In genomic region chr22:39528080-39528661, GRCh38 we compare ENCODE assay signal across 8 cellular contexts. TPM values are rescaled to one million over a fixed set of nuclear protein-coding genes. Genes with fewer than 3 reads are reported as not detected.
DNase-seq lines count a peak whose midpoint lies in the region; ATAC-seq and TF ChIP-seq lines count a peak whose summit lies in the region.

No MANE protein-coding gene starts in this region.

- H3K36me3 ChIP-seq in CD4-positive, alpha-beta memory T cell (ENCODE audit: insufficient read depth, low read length) = peaks cover 29% of the 10 kb centered on the region
- peaks cover 0 to 51% (median 12%) of the 10 kb centered on the region in 3 experiments for H3K36me3 ChIP-seq in naive thymus-derived CD4-positive, alpha-beta T cell (ENCODE audit: control insufficient read depth in 2 of 3, insufficient read depth in 3 of 3, low read length in 3 of 3)

- POLR2A ChIA-PET in CD4-positive, alpha-beta memory T cell (lab: Charles Lee; ENCODE audit: partially characterized antibody) = interaction anchor here (0.9 to 14.5 kb wide), 17 partner anchors 6 to 819 kb away, joined by 3 to 165 read pairs (median 7); partner anchors contain the start of genes ATF4, MIEF1, RPL3 and TAB1
- POLR2A ChIA-PET in naive thymus-derived CD4-positive, alpha-beta T cell (lab: Charles Lee) = interaction anchor here (0.6 to 7.1 kb wide), 15 partner anchors 7 to 517 kb away, joined by 3 to 105 read pairs (median 7); partner anchors contain the start of genes ATF4, MIEF1 and RPL3

- ATAC-seq in activated T-cell treated with anti-CD3 and anti-CD28 coated beads, Interleukin-2, amount 50 U/mL, for 72 hours (replicated peaks in 1 of 2) = no peak
- no peak for ATAC-seq in naive thymus-derived CD4-positive, alpha-beta T cell
- ATAC-seq in GM18517 (IDR thresholded peaks at IDR 0.05; ENCODE audit: unreplicated experiment) = no peak
- ATAC-seq in GM19395 (IDR thresholded peaks at IDR 0.05; ENCODE audit: unreplicated experiment) = no peak
- no peak for ATAC-seq in HG02870 (IDR thresholded peaks at IDR 0.05; ENCODE audit: unreplicated experiment)
- ATAC-seq in HG02763 (IDR thresholded peaks at IDR 0.05; ENCODE audit: unreplicated experiment) = no peak

- peaks cover 0 to 2% (median 0%) of the 10 kb centered on the region in 8 donors for H3K9me3 Mint-ChIP-seq in CD4-positive, alpha-beta memory T cell
- H3K9me3 Mint-ChIP-seq in activated T-cell treated with anti-CD3 and anti-CD28 coated beads, Interleukin-2, amount 50 U/mL, for 72 hours = no peaks in the 10 kb centered on the region
- H3K9me3 Mint-ChIP-seq in naive thymus-derived CD4-positive, alpha-beta T cell = peaks cover 0 to 3% (median 0%) of the 10 kb centered on the region in 11 donors

- H3K27me3 Mint-ChIP-seq in CD4-positive, alpha-beta memory T cell = no peaks in the 10 kb centered on the region
- H3K27me3 Mint-ChIP-seq in activated T-cell treated with anti-CD3 and anti-CD28 coated beads, Interleukin-2, amount 50 U/mL, for 72 hours (ENCODE audit: low read depth) = no peaks in the 10 kb centered on the region
- H3K27me3 Mint-ChIP-seq in naive thymus-derived CD4-positive, alpha-beta T cell = peaks cover 0 to 4% (median 0%) of the 10 kb centered on the region in 5 donors

- DNase-seq in CD4-positive, alpha-beta memory T cell = no peak
- peak in 1 of 2 experiments; percentile 11 for DNase-seq in HL-60 (ENCODE audit: low read depth in 1 of 2, low spot score in 1 of 2)
- DNase-seq in activated T-cell treated with anti-CD3 and anti-CD28 coated beads, Interleukin-2, amount 50 U/mL, for 72 hours = peak in 1 of 2 donors; percentile 16
- DNase-seq in naive thymus-derived CD4-positive, alpha-beta T cell = peak in 1 of 9 donors; percentile 8

- H3K4me1 Mint-ChIP-seq in CD4-positive, alpha-beta memory T cell = peaks cover 48 to 93% (median 73%) of the 10 kb centered on the region in 4 donors
- H3K4me1 Mint-ChIP-seq in activated T-cell treated with anti-CD3 and anti-CD28 coated beads, Interleukin-2, amount 50 U/mL, for 72 hours (ENCODE audit: low read depth) = peaks cover 88% of the 10 kb centered on the region
- peaks cover 67 to 91% (median 80%) of the 10 kb centered on the region in 7 donors for H3K4me1 Mint-ChIP-seq in naive thymus-derived CD4-positive, alpha-beta T cell

- intact Hi-C loops in CD4-positive, alpha-beta memory T cell (cut with micrococcal nuclease) = loop anchor here (2.0 to 10.0 kb wide), 2 partner anchors 283 to 357 kb away; partner anchors contain the start of gene PDGFB
- intact Hi-C loops in naive thymus-derived CD4-positive, alpha-beta T cell (cut with micrococcal nuclease) = loop anchor here (10.0 kb wide), 3 partner anchors 503 to 1757 kb away; partner anchors contain the start of genes APOBEC3D (in 1 of the 2), CBX6 (in 1 of the 2) and RANGAP1 (in 1 of the 2)

- H3K27me3 ChIP-seq in CD4-positive, alpha-beta memory T cell (ENCODE audit: insufficient read depth, low read length) = no peaks in the 10 kb centered on the region
- H3K27me3 ChIP-seq in HL-60 (ENCODE audit: insufficient read depth, poor library complexity, severe bottlenecking) = no peaks in the 10 kb centered on the region
- no peaks in the 10 kb centered on the region for H3K27me3 ChIP-seq in naive thymus-derived CD4-positive, alpha-beta T cell (ENCODE audit: control insufficient read depth in 2 of 2, insufficient read depth in 2 of 2, low read length in 2 of 2)

- H3K27ac ChIP-seq in CD4-positive, alpha-beta memory T cell (ENCODE audit: low read depth, low read length) = peak overlapping the region; percentile 25
- peak overlapping the region; percentile 83 for H3K27ac ChIP-seq in HL-60 (replicated peaks)
- H3K27ac ChIP-seq in naive thymus-derived CD4-positive, alpha-beta T cell (ENCODE audit: low read depth, low read length) = peak overlapping the region; percentile 48

- no peak for TF ChIP-seq CTCF in HL-60 (IDR thresholded peaks at IDR 0.05; ENCODE audit: insufficient read depth, low read length)

- no peaks in the 10 kb centered on the region for H3K9me3 ChIP-seq in CD4-positive, alpha-beta memory T cell (ENCODE audit: control insufficient read depth in 1 of 2, low read length in 2 of 2)
- no peaks in the 10 kb centered on the region for H3K9me3 ChIP-seq in naive thymus-derived CD4-positive, alpha-beta T cell (ENCODE audit: control insufficient read depth in 2 of 3, low read length in 3 of 3)

- H3K4me3 ChIP-seq in CD4-positive, alpha-beta memory T cell (ENCODE audit: low read length in 2 of 2) = no peak overlapping the region
- peak overlapping the region; percentile 46 for H3K4me3 ChIP-seq in HL-60 (replicated peaks; ENCODE audit: insufficient read depth, low read length)
- H3K4me3 ChIP-seq in naive thymus-derived CD4-positive, alpha-beta T cell (ENCODE audit: low read length) = no peak overlapping the region

- H3K36me3 Mint-ChIP-seq in CD4-positive, alpha-beta memory T cell = peaks cover 15 to 66% of the 10 kb centered on the region in 2 donors
- peaks cover 9 to 31% of the 10 kb centered on the region in 2 donors for H3K36me3 Mint-ChIP-seq in activated T-cell treated with anti-CD3 and anti-CD28 coated beads, Interleukin-2, amount 50 U/mL, for 72 hours (ENCODE audit: insufficient read depth in 2 of 2)
- peaks cover 0 to 47% (median 12%) of the 10 kb centered on the region in 5 donors for H3K36me3 Mint-ChIP-seq in naive thymus-derived CD4-positive, alpha-beta T cell

- H3K4me3 Mint-ChIP-seq in CD4-positive, alpha-beta memory T cell = peak overlapping the region in 7 of 8 donors; percentile 2 to 81 (median 62)
- peak overlapping the region; percentile 81 to 90 for H3K4me3 Mint-ChIP-seq in activated T-cell treated with anti-CD3 and anti-CD28 coated beads, Interleukin-2, amount 50 U/mL, for 72 hours
- H3K4me3 Mint-ChIP-seq in naive thymus-derived CD4-positive, alpha-beta T cell = peak overlapping the region in 7 of 10 donors; percentile 48 to 97 (median 74)

- H3K4me1 ChIP-seq in CD4-positive, alpha-beta memory T cell (ENCODE audit: insufficient read depth, low read length) = peaks cover 83% of the 10 kb centered on the region
- H3K4me1 ChIP-seq in naive thymus-derived CD4-positive, alpha-beta T cell (ENCODE audit: control insufficient read depth in 2 of 2, insufficient read depth in 2 of 2, low read length in 2 of 2) = peaks cover 54 to 64% of the 10 kb centered on the region in 2 donors

- peak overlapping the region in 6 of 7 donors; percentile 82 to 100 (median 90) for H3K27ac Mint-ChIP-seq in CD4-positive, alpha-beta memory T cell
- H3K27ac Mint-ChIP-seq in activated T-cell treated with anti-CD3 and anti-CD28 coated beads, Interleukin-2, amount 50 U/mL, for 72 hours = peak overlapping the region; percentile 79
- peak overlapping the region; percentile 58 to 94 (median 84) for H3K27ac Mint-ChIP-seq in naive thymus-derived CD4-positive, alpha-beta T cell

- CTCF ChIA-PET in CD4-positive, alpha-beta memory T cell (lab: Charles Lee; ENCODE audit: partially characterized antibody) = interaction anchor here (0.7 to 12.4 kb wide), 20 partner anchors 8 to 516 kb away, joined by 3 to 345 read pairs (median 7); partner anchors contain the start of genes ATF4, MIEF1 and TAB1
- CTCF ChIA-PET in naive thymus-derived CD4-positive, alpha-beta T cell (lab: Charles Lee) = interaction anchor here (0.5 to 6.4 kb wide), 16 partner anchors 12 to 516 kb away, joined by 3 to 120 read pairs (median 6); partner anchors contain the start of genes MIEF1, RPL3 and TAB1

RNA-seq across cellular contexts. Expression of gene RPS19BP1, which starts 4.4 kb away (rescaled TPM):
- 10 to 100 TPM; 66.9 to 67.1 TPM for total RNA-seq in CD4-positive, alpha-beta memory T cell
- 100 to 1,000 TPM; 103 to 112 TPM for polyA plus RNA-seq in CD4-positive, alpha-beta memory T cell
- total RNA-seq in activated T-cell treated with anti-CD3 and anti-CD28 coated beads, Interleukin-2, amount 50 U/mL, for 72 hours = 10 to 100 TPM; 78.3 to 82.0 TPM
- total RNA-seq in naive thymus-derived CD4-positive, alpha-beta T cell = 10 to 100 TPM; 35.2 to 67.4 (median 61.5) TPM
- 100 to 1,000 TPM in 1 of 2 donors, 10 to 100 TPM in 1; 98.6 to 162 TPM for polyA plus RNA-seq in naive thymus-derived CD4-positive, alpha-beta T cell

RNA-seq across cellular contexts. Expression of gene ATF4, which starts 7.8 kb away (rescaled TPM):
- total RNA-seq in CD4-positive, alpha-beta memory T cell = 100 to 1,000 TPM; 265 to 278 TPM
- 100 to 1,000 TPM in 1 of 2 donors, 10 to 100 TPM in 1; 44.4 to 109 TPM for polyA plus RNA-seq in CD4-positive, alpha-beta memory T cell
- 100 to 1,000 TPM; 779 to 836 TPM for total RNA-seq in activated T-cell treated with anti-CD3 and anti-CD28 coated beads, Interleukin-2, amount 50 U/mL, for 72 hours
- 100 to 1,000 TPM; 235 to 293 (median 244) TPM for total RNA-seq in naive thymus-derived CD4-positive, alpha-beta T cell
- polyA plus RNA-seq in naive thymus-derived CD4-positive, alpha-beta T cell = 100 to 1,000 TPM in 1 of 2 donors, 10 to 100 TPM in 1; 68.9 to 118 TPM

RNA-seq across cellular contexts. Expression of gene MIEF1, which starts 26.1 kb away (rescaled TPM):
- 10 to 100 TPM; 40.5 to 44.3 TPM for total RNA-seq in CD4-positive, alpha-beta memory T cell
- 10 to 100 TPM; 15.4 to 27.5 TPM for polyA plus RNA-seq in CD4-positive, alpha-beta memory T cell
- total RNA-seq in activated T-cell treated with anti-CD3 and anti-CD28 coated beads, Interleukin-2, amount 50 U/mL, for 72 hours = 10 to 100 TPM; 49.5 to 58.3 TPM
- 10 to 100 TPM; 17.5 to 42.3 (median 37.3) TPM for total RNA-seq in naive thymus-derived CD4-positive, alpha-beta T cell
- polyA plus RNA-seq in naive thymus-derived CD4-positive, alpha-beta T cell = 10 to 100 TPM; 27.8 to 33.2 TPM

RNA-seq across cellular contexts. Expression of gene CACNA1I, which starts 42.4 kb away (rescaled TPM):
- total RNA-seq in CD4-positive, alpha-beta memory T cell = 10 to 100 TPM; 57.8 to 58.0 TPM
- polyA plus RNA-seq in CD4-positive, alpha-beta memory T cell = 1 to 10 TPM in 1 of 2 donors, under 1 TPM in 1; 0.30 to 1.6 TPM
- under 1 TPM; 0.34 to 0.58 TPM for total RNA-seq in activated T-cell treated with anti-CD3 and anti-CD28 coated beads, Interleukin-2, amount 50 U/mL, for 72 hours
- 10 to 100 TPM in 4 of 5 experiments, 1 to 10 TPM in 1; 4.5 to 51.2 (median 30.9) TPM for total RNA-seq in naive thymus-derived CD4-positive, alpha-beta T cell
- polyA plus RNA-seq in naive thymus-derived CD4-positive, alpha-beta T cell = 1 to 10 TPM in 1 of 2 donors, under 1 TPM in 1; 0.40 to 1.8 TPM

Comparison
In these comparisons a context has a peak if more than half of its experiments do, and no peak if none do; other contexts are left out.
1. H3K27ac ChIP-seq: peak in every context shown above with its lines; median percentile 83 in HL-60; 48 in naive thymus-derived CD4-positive, alpha-beta T cell; 25 in CD4-positive, alpha-beta memory T cell.